ENCODE assay signal across 8 cellular contexts in genomic region chr3:4977889-4978258, GRCh38. TPM values are rescaled to one million over a fixed set of nuclear protein-coding genes. Genes with fewer than 3 reads are reported as not detected.
DNase-seq lines count a peak whose midpoint lies in the region; ATAC-seq lines count a peak whose summit lies in the region.

No MANE protein-coding gene starts in this region.

- no CpG with 5 or more reads among the region's 17 CpGs for WGBS in neuronal stem cell (ENCODE audit: extremely low coverage in 2 of 2, insufficient read length in 2 of 2, insufficient replicate concordance in 1 of 2), 2 donors

- peaks cover 2% of the 10 kb centered on the region for H3K79me1 ChIP-seq in neuronal stem cell (ENCODE audit: low read depth, low read length)

- H3K4me1 Mint-ChIP-seq in activated CD4-positive, alpha-beta T cell treated with anti-CD3 and anti-CD28 coated beads for 36 hours, result peaks cover 39% of the 10 kb centered on the region

- peak overlapping the region; percentile 95 for H2AFZ ChIP-seq in neuronal stem cell (ENCODE audit: low read length)

- H3K4me1 ChIP-seq in effector memory CD4-positive, alpha-beta T cell (ENCODE audit: control insufficient read depth, insufficient read depth, low read length, poor library complexity, severe bottlenecking), result peaks cover 40% of the 10 kb centered on the region
- H3K4me1 ChIP-seq in neuronal stem cell (ENCODE audit: control insufficient read depth in 2 of 2, insufficient read depth in 1 of 2, low read depth in 1 of 2, low read length in 2 of 2), result peaks cover 10 to 22% of the 10 kb centered on the region in 2 donors

- H3K14ac ChIP-seq in neuronal stem cell (ENCODE audit: low read length), result no peak overlapping the region

- H3K18ac ChIP-seq in neuronal stem cell (ENCODE audit: low read length), result peak overlapping the region; percentile 89

- peak overlapping the region; percentile 91 for H3K9ac ChIP-seq in neuronal stem cell (ENCODE audit: low read depth, low read length, poor library complexity)

- H2BK15ac ChIP-seq in neuronal stem cell (ENCODE audit: low read length), result no peak overlapping the region

- no peak overlapping the region for H2AK5ac ChIP-seq in neuronal stem cell (ENCODE audit: low read depth, low read length)

- peak; percentile 3 for ATAC-seq in activated CD4-positive, alpha-beta T cell treated with anti-CD3 and anti-CD28 coated beads for 36 hours
- no peak for ATAC-seq in GM21723 (IDR thresholded peaks at IDR 0.05; ENCODE audit: unreplicated experiment)
- no peak for ATAC-seq in GM21737 (IDR thresholded peaks at IDR 0.05; ENCODE audit: unreplicated experiment)

- no peak overlapping the region for H3K4ac ChIP-seq in neuronal stem cell (ENCODE audit: low read length)

- no peaks in the 10 kb centered on the region for H3K27me3 Mint-ChIP-seq in activated CD4-positive, alpha-beta T cell treated with anti-CD3 and anti-CD28 coated beads for 36 hours

- CTCF ChIA-PET in activated CD4-positive, alpha-beta T cell treated with anti-CD3 and anti-CD28 coated beads for 36 hours (lab: Charles Lee), result interaction anchor here (1.1 to 7.4 kb wide), 12 partner anchors 44 to 267 kb away, joined by 3 to 91 read pairs (median 8); no protein-coding TSS in a partner anchor

- intact Hi-C loops in activated CD4-positive, alpha-beta T cell treated with anti-CD3 and anti-CD28 coated beads for 36 hours (cut with DNase I, micrococcal nuclease), result loop anchor here (1.0 to 5.0 kb wide), 17 partner anchors 44 to 485 kb away; partner anchors contain the start of genes ARL8B (in 1 of the 2) and ITPR1 (in 1 of the 2)

- H3K4me2 ChIP-seq in neuronal stem cell (ENCODE audit: insufficient read depth, low read length, poor library complexity, severe bottlenecking), result peak overlapping the region; percentile 97

- H3K23ac ChIP-seq in neuronal stem cell (ENCODE audit: low read depth, low read length, poor library complexity), result peak overlapping the region; percentile 80

- peak overlapping the region; percentile 98 for H3K27ac ChIP-seq in effector memory CD4-positive, alpha-beta T cell (ENCODE audit: insufficient read depth, low read length, poor library complexity, severe bottlenecking)
- no peak overlapping the region for H3K27ac ChIP-seq in neuronal stem cell (replicated peaks; ENCODE audit: low read length)

- H4K8ac ChIP-seq in neuronal stem cell (ENCODE audit: low read depth, low read length), result no peak overlapping the region

- no peaks in the 10 kb centered on the region for H3K27me3 ChIP-seq in effector memory CD4-positive, alpha-beta T cell (replicated peaks; ENCODE audit: control insufficient read depth, insufficient read depth, low read length, poor library complexity, severe bottlenecking)
- H3K27me3 ChIP-seq in neuronal stem cell (ENCODE audit: control insufficient read depth in 3 of 3, insufficient read depth in 3 of 3, low read depth in 1 of 3, low read length in 3 of 3), result peaks cover 21 to 52% (median 48%) of the 10 kb centered on the region in 3 experiments

- no peak overlapping the region for H4K91ac ChIP-seq in neuronal stem cell (ENCODE audit: low read depth, low read length, poor library complexity)

- POLR2A ChIA-PET in activated CD4-positive, alpha-beta T cell treated with anti-CD3 and anti-CD28 coated beads for 36 hours (lab: Charles Lee), result interaction anchor here (1.6 to 4.6 kb wide), 8 partner anchors 44 to 201 kb away, joined by 4 to 34 read pairs (median 8); no protein-coding TSS in a partner anchor

- H3K36me3 Mint-ChIP-seq in activated CD4-positive, alpha-beta T cell treated with anti-CD3 and anti-CD28 coated beads for 36 hours (ENCODE audit: low read depth), result peaks cover 36% of the 10 kb centered on the region

- H2BK12ac ChIP-seq in neuronal stem cell (ENCODE audit: low read length), result no peak overlapping the region

- H3K4me3 ChIP-seq in effector memory CD4-positive, alpha-beta T cell (ENCODE audit: insufficient read depth, low read depth, low read length, poor library complexity, severe bottlenecking), result peak overlapping the region; percentile 74
- peak overlapping the region; percentile 43 to 77 for H3K4me3 ChIP-seq in neuronal stem cell (ENCODE audit: low read length in 2 of 2)

- H3K27ac Mint-ChIP-seq in activated CD4-positive, alpha-beta T cell treated with anti-CD3 and anti-CD28 coated beads for 36 hours, result peak overlapping the region; percentile 98

- H3K9me3 Mint-ChIP-seq in activated CD4-positive, alpha-beta T cell treated with anti-CD3 and anti-CD28 coated beads for 36 hours (ENCODE audit: low read depth), result no peaks in the 10 kb centered on the region

- DNase-seq in activated CD4-positive, alpha-beta T cell treated with anti-CD3 and anti-CD28 coated beads for 36 hours, result no peak
- no peak for DNase-seq in activated CD4-positive, alpha-beta T cell treated with anti-CD3 and anti-CD28 coated beads for 1 hour
- DNase-seq in SK-N-DZ (ENCODE audit: low spot score) (peak; percentile 39), neuronal stem cell (ENCODE audit: low spot score) (no peak), RKO (ENCODE audit: low spot score) (no peak)
- DNase-seq in effector memory CD4-positive, alpha-beta T cell, result peak in 1 of 3 donors; percentile 42

- H3K9me3 ChIP-seq in effector memory CD4-positive, alpha-beta T cell (ENCODE audit: control insufficient read depth, low read length), result no peaks in the 10 kb centered on the region
- no peaks in the 10 kb centered on the region for H3K9me3 ChIP-seq in neuronal stem cell (replicated peaks in 1 of 2; ENCODE audit: control insufficient read depth in 2 of 2, insufficient read depth in 1 of 2, low read depth in 1 of 2, low read length in 2 of 2)

- H2BK5ac ChIP-seq in neuronal stem cell (ENCODE audit: low read length), result no peak overlapping the region

- peaks cover 14% of the 10 kb centered on the region for H3K36me3 ChIP-seq in effector memory CD4-positive, alpha-beta T cell (ENCODE audit: control insufficient read depth, insufficient read depth, low read length)
- H3K36me3 ChIP-seq in neuronal stem cell (replicated peaks in 1 of 2; ENCODE audit: control insufficient read depth in 2 of 2, insufficient read depth in 2 of 2, low read length in 2 of 2), result no peaks in the 10 kb centered on the region

- peak overlapping the region; percentile 93 for H3K4me3 Mint-ChIP-seq in activated CD4-positive, alpha-beta T cell treated with anti-CD3 and anti-CD28 coated beads for 36 hours

- peak overlapping the region; percentile 72 for H2BK120ac ChIP-seq in neuronal stem cell (ENCODE audit: low read depth, low read length)

RNA-seq across cellular contexts. Expression of gene BHLHE40, which starts 1.4 kb away (rescaled TPM):
- total RNA-seq in activated CD4-positive, alpha-beta T cell treated with anti-CD3 and anti-CD28 coated beads for 36 hours, result 100 to 1,000 TPM; 258 to 273 TPM
- 0.03 and 0.09 TPM in 2 replicates for polyA plus RNA-seq in SK-N-DZ (2014; cell fraction: cytosol; rRNA removed)
- not detected in 2 replicates for polyA plus RNA-seq in SK-N-DZ (2014; cell fraction: nucleus; rRNA removed)
- 0.20 TPM for polyA plus RNA-seq in neuronal stem cell (2013, experiment 1 of 2)
- polyA plus RNA-seq in neuronal stem cell (2013, experiment 2 of 2), result 0.22 TPM
